In the genomic region with DNA sequence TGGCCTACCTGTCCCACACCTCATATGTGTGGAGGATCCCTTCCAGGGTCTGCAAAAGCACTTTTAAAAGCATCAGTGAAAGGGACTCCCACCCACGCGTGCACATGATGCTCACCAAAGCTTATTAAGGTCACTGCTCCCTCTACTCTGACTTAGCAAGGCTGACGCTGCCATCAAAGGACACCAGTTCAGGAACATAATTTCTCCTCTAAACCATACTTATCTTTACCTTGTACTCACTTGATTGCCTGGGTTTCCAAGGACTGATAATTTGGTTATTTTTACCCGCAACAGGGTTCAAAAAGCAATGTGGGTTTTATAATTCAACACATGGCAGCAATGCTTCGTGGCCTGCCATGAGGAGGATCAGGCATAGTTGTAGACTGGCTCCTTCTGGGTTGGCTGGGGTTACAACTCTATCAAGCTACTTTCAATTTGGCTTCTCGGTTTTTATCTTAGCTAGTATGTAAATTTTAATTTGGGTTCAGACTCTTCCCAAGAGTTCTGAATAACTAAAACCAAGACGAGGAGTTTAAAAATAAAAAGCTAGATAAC, we compare ENCODE assay signal across 15 cellular contexts. TPM values are rescaled to one million over a fixed set of nuclear protein-coding genes. Genes with fewer than 3 reads are reported as not detected.
A peak's percentile ranks its signal among the peaks of the same experiment; 100 is the strongest.
DNase-seq lines count a peak whose midpoint lies in the region; ATAC-seq and TF ChIP-seq lines count a peak whose summit lies in the region.
"Had no signal": no experiment of that assay in that cellular context is flagged by ENCODE, and none has a peak within 500 bp of the region (broad histone marks: within the 10 kb centered on the region; RNA-seq: fewer than 3 reads in every experiment).

No MANE protein-coding gene starts in this region.

- no peaks in the 10 kb centered on the region for H3K9me3 ChIP-seq in cardiac muscle cell (ENCODE audit: low read depth)
- no peaks in the 10 kb centered on the region for H3K9me3 ChIP-seq in left ventricle myocardium inferior (replicated peaks)
- H3K9me3 ChIP-seq: BLaER1 had no signal

- H3K27ac ChIP-seq in cardiac muscle cell (peak overlapping the region; percentile 69), left ventricle myocardium inferior (replicated peaks) (peak overlapping the region; percentile 68)
- H3K27ac ChIP-seq: BLaER1 had no signal

- no peak for TF ChIP-seq CTCF in cardiac muscle cell (IDR thresholded peaks at IDR 0.05; ENCODE audit: low read depth, low read length)
- no peak for TF ChIP-seq CTCF in left ventricle myocardium inferior (IDR thresholded peaks at IDR 0.05; ENCODE audit: borderline replicate concordance)

- H3K36me3 ChIP-seq in cardiac muscle cell, result peaks cover 73% of the 10 kb centered on the region
- H3K36me3 ChIP-seq in left ventricle myocardium inferior, result peaks cover 82% of the 10 kb centered on the region

- intact Hi-C loops in Right ventricle myocardium inferior (cut with DNase I) (loop anchor here (10.0 kb wide), 1 partner anchor 284 kb away; the partner anchor contains the start of gene PLCG1), cardiac septum (cut with DNase I) (no loop called here), left ventricle myocardium inferior (cut with micrococcal nuclease) (loop anchor here (10.0 kb wide), 1 partner anchor 284 kb away; the partner anchor contains the start of gene PLCG1)

- H3K27me3 ChIP-seq in cardiac muscle cell, result no peaks in the 10 kb centered on the region
- H3K27me3 ChIP-seq in left ventricle myocardium inferior (ENCODE audit: low read depth), result no peaks in the 10 kb centered on the region
- H3K27me3 ChIP-seq: BLaER1 had no signal

- ATAC-seq in Right ventricle myocardium inferior (peak; percentile 77), GM18858 (IDR thresholded peaks at IDR 0.05; ENCODE audit: unreplicated experiment) (no peak)

- H3K4me3 ChIP-seq in cardiac muscle cell, result no peak overlapping the region
- H3K4me3 ChIP-seq in left ventricle myocardium inferior, result no peak overlapping the region
- H3K4me3 ChIP-seq: BLaER1 had no signal

- H3K4me1 ChIP-seq in cardiac muscle cell (ENCODE audit: low read depth) (peaks cover 6% of the 10 kb centered on the region), left ventricle myocardium inferior (peaks cover 6% of the 10 kb centered on the region)

- DNase-seq in Right ventricle myocardium inferior (ENCODE audit: missing footprints), result no peak
- no peak for DNase-seq in cardiac septum (ENCODE audit: low spot score)
- no peak for DNase-seq in cardiac muscle cell (ENCODE audit: low read depth in 1 of 2, low spot score in 1 of 2)
- no peak for DNase-seq in left ventricle myocardium inferior
- peak; percentile 39 for DNase-seq in mesenteric fat pad (ENCODE audit: low spot score)
- DNase-seq in SKM-1 (lab: John Stamatoyannopoulos, UW; ENCODE audit: unreplicated experiment), result no peak
- DNase-seq: 8988T; CD4-positive, alpha-beta memory T cell; DMS153; DMS79; GDM1; H9 had no signal

RNA-seq across cellular contexts. Expression of gene EMILIN3, which starts 52.2 kb away (rescaled TPM):
- 6.6 TPM for total RNA-seq in Right ventricle myocardium inferior
- 0.51 TPM for total RNA-seq in cardiac septum
- total RNA-seq in cardiac muscle cell, result 1.3 and 2.3 TPM in 2 replicates
- polyA plus RNA-seq in cardiac muscle cell, result 0.45 and 0.54 TPM in 2 replicates
- total RNA-seq in left ventricle myocardium inferior, result 4.2 TPM
- total RNA-seq in mesenteric fat pad, result not detected
- total RNA-seq: CD4-positive, alpha-beta memory T cell had no signal
- polyA plus RNA-seq: CD14-positive monocyte; CD4-positive, alpha-beta memory T cell had no signal
